12 cellular contexts compared by ENCODE assay signal in the genomic region with DNA sequence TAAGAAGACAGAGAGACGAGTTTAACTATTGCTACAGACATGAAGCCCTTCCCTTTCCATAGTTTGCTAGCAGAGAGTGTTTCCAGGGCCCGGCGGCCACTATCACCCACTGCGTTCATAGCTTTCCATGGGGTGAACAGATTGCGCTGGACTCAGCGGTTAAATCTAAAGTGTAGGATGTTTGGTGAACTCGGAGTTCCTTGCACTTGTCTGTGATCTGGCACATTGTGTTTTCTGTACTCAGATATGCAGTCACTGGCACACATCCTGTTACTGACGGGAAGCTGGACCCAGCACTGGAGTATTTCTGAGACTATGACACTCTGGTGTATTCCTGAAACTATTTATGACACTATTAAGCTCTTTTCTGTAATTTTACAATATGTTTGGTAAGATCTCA. TPM values are rescaled to one million over a fixed set of nuclear protein-coding genes. Genes with fewer than 3 reads are reported as not detected.
DNase-seq lines count a peak whose midpoint lies in the region; FAIRE-seq and TF ChIP-seq lines count a peak whose summit lies in the region.
"Had no signal": no experiment of that assay in that cellular context is flagged by ENCODE, and none has a peak within 500 bp of the region (broad histone marks: within the 10 kb centered on the region; RNA-seq: fewer than 3 reads in every experiment).

No MANE protein-coding gene starts in this region.

- TF ChIP-seq EP300 in stomach (IDR thresholded peaks at IDR 0.05) = peak; percentile 81

- H3K27ac ChIP-seq in stomach = peak overlapping the region in 4 of 5 donors; percentile 33 to 80 (median 62)

- H3K36me3 ChIP-seq in stomach = peaks cover 0 to 4% (median under 1%) of the 10 kb centered on the region in 4 donors
- H3K36me3 ChIP-seq: tibial nerve had no signal

- H3K27ac Mint-ChIP-seq in activated CD4-positive, alpha-beta T cell treated with anti-CD3 and anti-CD28 coated beads, Interleukin-2, amount 10 ng/mL, durations not matched to agents 24 days and 14 days = peak overlapping the region; percentile 85
- H3K27ac Mint-ChIP-seq in brain = peak overlapping the region; percentile 18 to 81 (median 45)

- H3K36me3 Mint-ChIP-seq in activated CD4-positive, alpha-beta T cell treated with anti-CD3 and anti-CD28 coated beads, Interleukin-2, amount 10 ng/mL, durations not matched to agents 24 days and 14 days (ENCODE audit: low read depth) = peaks cover 75% of the 10 kb centered on the region
- H3K36me3 Mint-ChIP-seq in brain = peaks cover 7% of the 10 kb centered on the region

- FAIRE-seq in islet of Langerhans (lab: Jason Lieb, UNC) = peak; percentile 56

- H3K4me3 ChIP-seq in stomach = no peak overlapping the region
- H3K4me3 ChIP-seq: tibial nerve had no signal

- DNase-seq in activated CD4-positive, alpha-beta T cell treated with anti-CD3 and anti-CD28 coated beads, Interleukin-2, amount 10 ng/mL, durations not matched to agents 24 days and 14 days = no peak
- DNase-seq in activated CD4-positive, alpha-beta T cell treated with anti-CD3 and anti-CD28 coated beads for 1 hour = no peak
- no peak for DNase-seq in stomach
- DNase-seq in NCI-H345 (lab: John Stamatoyannopoulos, UW) = no peak
- DNase-seq in COLO829 (ENCODE audit: low spot score) = no peak
- no peak for DNase-seq in NCI-H128 (lab: John Stamatoyannopoulos, UW; ENCODE audit: unreplicated experiment)
- DNase-seq: KG1, NCI-H524 had no signal

- peaks cover 26 to 100% (median 90%) of the 10 kb centered on the region in 4 donors for H3K4me1 ChIP-seq in stomach

- intact Hi-C loops in activated CD4-positive, alpha-beta T cell treated with anti-CD3 and anti-CD28 coated beads, Interleukin-2, amount 10 ng/mL, durations not matched to agents 24 days and 14 days (cut with micrococcal nuclease) = loop anchor here (5.0 kb wide), 1 partner anchor 1007 kb away; the partner anchor contains the start of gene PRKX
- intact Hi-C loops in stomach (cut with DNase I; ENCODE audit: low total_unique reads) = no loop called here

- no peak for TF ChIP-seq CTCF in brain (conservative IDR thresholded peaks at IDR 0.05)
- no peak for TF ChIP-seq CTCF in stomach (IDR thresholded peaks at IDR 0.05)

- H3K9me3 ChIP-seq in stomach = no peaks in the 10 kb centered on the region
- H3K9me3 ChIP-seq: tibial nerve had no signal

- H3K4me1 Mint-ChIP-seq in activated CD4-positive, alpha-beta T cell treated with anti-CD3 and anti-CD28 coated beads, Interleukin-2, amount 10 ng/mL, durations not matched to agents 24 days and 14 days = peaks cover 93% of the 10 kb centered on the region
- peaks cover 77% of the 10 kb centered on the region for H3K4me1 Mint-ChIP-seq in brain

- no peak for TF ChIP-seq POLR2A in stomach (IDR thresholded peaks at IDR 0.05)

- 29 to 84% (median 52%) methylated on average over 8 of the region's 8 CpGs for WGBS in stomach, 5 donors

- no peaks in the 10 kb centered on the region for H3K27me3 Mint-ChIP-seq in activated CD4-positive, alpha-beta T cell treated with anti-CD3 and anti-CD28 coated beads, Interleukin-2, amount 10 ng/mL, durations not matched to agents 24 days and 14 days
- no peaks in the 10 kb centered on the region for H3K27me3 Mint-ChIP-seq in brain

- peak overlapping the region; percentile 18 for H3K4me3 Mint-ChIP-seq in activated CD4-positive, alpha-beta T cell treated with anti-CD3 and anti-CD28 coated beads, Interleukin-2, amount 10 ng/mL, durations not matched to agents 24 days and 14 days
- peak overlapping the region; percentile 0 to 62 (median 11) for H3K4me3 Mint-ChIP-seq in brain

- peaks cover 11% of the 10 kb centered on the region for H3K9me3 Mint-ChIP-seq in activated CD4-positive, alpha-beta T cell treated with anti-CD3 and anti-CD28 coated beads, Interleukin-2, amount 10 ng/mL, durations not matched to agents 24 days and 14 days
- H3K9me3 Mint-ChIP-seq in brain = peaks cover 0 to 5% (median 0%) of the 10 kb centered on the region in 5 experiments

- no peaks in the 10 kb centered on the region for H3K27me3 ChIP-seq in stomach
- H3K27me3 ChIP-seq: tibial nerve had no signal

RNA-seq across cellular contexts. Expression of gene CD99, which starts 13.9 kb away (rescaled TPM):
- 361 and 371 TPM in 2 replicates for total RNA-seq in activated CD4-positive, alpha-beta T cell treated with anti-CD3 and anti-CD28 coated beads, Interleukin-2, amount 10 ng/mL, durations not matched to agents 24 days and 14 days
- polyA plus RNA-seq in brain (ENCODE audit: insufficient read depth, low read depth, low replicate concordance) (51.5 TPM), stomach (100 to 1,000 TPM in 2 of 3 donors, 10 to 100 TPM in 1; 97.3 to 207 (median 103) TPM)
- total RNA-seq in stomach = 100 to 1,000 TPM in 3 of 5 donors, 10 to 100 TPM in 2; 72.9 to 220 (median 153) TPM

RNA-seq across cellular contexts. Expression of gene XG, which starts 46.8 kb away (rescaled TPM):
- not detected in 2 replicates for total RNA-seq in activated CD4-positive, alpha-beta T cell treated with anti-CD3 and anti-CD28 coated beads, Interleukin-2, amount 10 ng/mL, durations not matched to agents 24 days and 14 days
- polyA plus RNA-seq in brain (ENCODE audit: insufficient read depth, low read depth, low replicate concordance) (not detected), stomach (under 1 TPM in 1 of 3 donors, not detected in 2; 0.70 TPM)
- not detected for total RNA-seq in stomach
- total RNA-seq: epithelial cell of proximal tubule had no signal
